25 cellular contexts compared by ENCODE assay signal in genomic region chr20:6000851-6001250, GRCh38. TPM values are rescaled to one million over a fixed set of nuclear protein-coding genes. Genes with fewer than 3 reads are reported as not detected.
DNase-seq lines count a peak whose midpoint lies in the region; ATAC-seq, FAIRE-seq and TF ChIP-seq lines count a peak whose summit lies in the region.
"Had no signal": no experiment of that assay in that cellular context is flagged by ENCODE, and none has a peak within 500 bp of the region (broad histone marks: within the 10 kb centered on the region; RNA-seq: fewer than 3 reads in every experiment).

No MANE protein-coding gene starts in this region.

- no peak for DNase-seq in activated naive CD8-positive, alpha-beta T cell treated with anti-CD3 and anti-CD28 coated beads for 36 hours
- DNase-seq in HTR-8/SVneo (ENCODE audit: insufficient read length, low spot score) (no peak), bronchial epithelial cell (ENCODE audit: low read depth) (no peak), NOMO-1 treated with DMSO at 0.1 percent for 48 hours (lab: John Stamatoyannopoulos, UW; ENCODE audit: unreplicated experiment) (no peak)
- DNase-seq: CD4-positive, alpha-beta memory T cell; COR-L47; DMS53; GDM1; GOT3; HCEC 1CT; KG1; MM.1S; NCI-H2029; NCI-H446; NCI-H524 treated with DMSO at 0.1 percent for 48 hours; NCI-H774; PC-9; SJCRH30 had no signal

- no peaks in the 10 kb centered on the region for H3K9me3 Mint-ChIP-seq in activated naive CD8-positive, alpha-beta T cell (ENCODE audit: low read depth)
- no peaks in the 10 kb centered on the region for H3K9me3 Mint-ChIP-seq in activated naive CD8-positive, alpha-beta T cell treated with anti-CD3 and anti-CD28 coated beads for 36 hours
- H3K9me3 Mint-ChIP-seq: CD4-positive, alpha-beta memory T cell had no signal

- H3K4me1 Mint-ChIP-seq in activated naive CD8-positive, alpha-beta T cell (ENCODE audit: low read depth) = peaks cover 25% of the 10 kb centered on the region
- peaks cover 24% of the 10 kb centered on the region for H3K4me1 Mint-ChIP-seq in activated naive CD8-positive, alpha-beta T cell treated with anti-CD3 and anti-CD28 coated beads for 36 hours

- H3K27ac Mint-ChIP-seq in activated naive CD8-positive, alpha-beta T cell = peak overlapping the region; percentile 61
- no peak overlapping the region for H3K27ac Mint-ChIP-seq in activated naive CD8-positive, alpha-beta T cell treated with anti-CD3 and anti-CD28 coated beads for 36 hours
- H3K27ac Mint-ChIP-seq: CD4-positive, alpha-beta memory T cell had no signal

- no peak for TF ChIP-seq CTCF in bronchial epithelial cell (IDR thresholded peaks at IDR 0.05; ENCODE audit: insufficient read depth, low read length, severe bottlenecking)

- FAIRE-seq in HTR-8/SVneo (lab: Jason Lieb, UNC) (peak; percentile 58), bronchial epithelial cell (lab: Jason Lieb, UNC) (peak; percentile 93)
- FAIRE-seq: GM12878 had no signal

- ATAC-seq in HG03571 (IDR thresholded peaks at IDR 0.05; ENCODE audit: unreplicated experiment) = no peak
- no peak for ATAC-seq in GM19023 (IDR thresholded peaks at IDR 0.05; ENCODE audit: unreplicated experiment)
- ATAC-seq: GM12878, Right ventricle myocardium inferior had no signal

- no peak overlapping the region for H3K4me3 ChIP-seq in bronchial epithelial cell (ENCODE audit: low read depth, low read length)
- H3K4me3 ChIP-seq: GM12878, PC-9, SJCRH30 had no signal

- no peaks in the 10 kb centered on the region for H3K27me3 Mint-ChIP-seq in activated naive CD8-positive, alpha-beta T cell
- no peaks in the 10 kb centered on the region for H3K27me3 Mint-ChIP-seq in activated naive CD8-positive, alpha-beta T cell treated with anti-CD3 and anti-CD28 coated beads for 36 hours
- H3K27me3 Mint-ChIP-seq: CD4-positive, alpha-beta memory T cell had no signal

- peak overlapping the region; percentile 12 for H3K4me3 Mint-ChIP-seq in activated naive CD8-positive, alpha-beta T cell
- no peak overlapping the region for H3K4me3 Mint-ChIP-seq in activated naive CD8-positive, alpha-beta T cell treated with anti-CD3 and anti-CD28 coated beads for 36 hours
- H3K4me3 Mint-ChIP-seq: CD4-positive, alpha-beta memory T cell had no signal

- no peaks in the 10 kb centered on the region for H3K36me3 ChIP-seq in bronchial epithelial cell (ENCODE audit: control insufficient read depth, insufficient read depth, low read length)

- no peaks in the 10 kb centered on the region for H3K27me3 ChIP-seq in bronchial epithelial cell (ENCODE audit: control insufficient read depth, insufficient read depth, low read length)
- H3K27me3 ChIP-seq: SJCRH30 had no signal

- H3K36me3 Mint-ChIP-seq in activated naive CD8-positive, alpha-beta T cell = no peaks in the 10 kb centered on the region
- peaks cover 13% of the 10 kb centered on the region for H3K36me3 Mint-ChIP-seq in activated naive CD8-positive, alpha-beta T cell treated with anti-CD3 and anti-CD28 coated beads for 36 hours

RNA-seq across cellular contexts. Expression of gene CRLS1, which starts 5.1 kb away (rescaled TPM):
- 10 to 100 TPM; 55.9 to 58.9 TPM for total RNA-seq in activated naive CD8-positive, alpha-beta T cell treated with anti-CD3 and anti-CD28 coated beads for 36 hours
- 21.9 and 38.4 TPM in 2 replicates for total RNA-seq in bronchial epithelial cell

RNA-seq across cellular contexts. Expression of gene MCM8, which starts 50.4 kb away (rescaled TPM):
- 10 to 100 TPM; 34.7 to 35.2 TPM for total RNA-seq in activated naive CD8-positive, alpha-beta T cell treated with anti-CD3 and anti-CD28 coated beads for 36 hours
- 2.1 and 2.2 TPM in 2 replicates for total RNA-seq in bronchial epithelial cell

RNA-seq across cellular contexts. Expression of gene TRMT6, which starts 50.5 kb away (rescaled TPM):
- total RNA-seq in activated naive CD8-positive, alpha-beta T cell treated with anti-CD3 and anti-CD28 coated beads for 36 hours = 10 to 100 TPM; 33.1 to 34.1 TPM
- total RNA-seq in bronchial epithelial cell = 15.8 and 18.4 TPM in 2 replicates

RNA-seq across cellular contexts. Expression of gene LRRN4, which starts 53.0 kb away (rescaled TPM):
- not detected for total RNA-seq in activated naive CD8-positive, alpha-beta T cell treated with anti-CD3 and anti-CD28 coated beads for 36 hours
- not detected in 2 replicates for total RNA-seq in bronchial epithelial cell
- total RNA-seq: CD4-positive, alpha-beta memory T cell; GM12878; HT1080; RPMI7951 had no signal

Comparison
In these comparisons a context has a peak if more than half of its experiments do, and no peak if none do; other contexts are left out.
1. RNA of gene MCM8, which starts 50.4 kb away (total RNA-seq): 34.7 to 35.2 TPM in activated naive CD8-positive, alpha-beta T cell treated with anti-CD3 and anti-CD28 coated beads for 36 hours; 2.1 to 2.2 TPM in bronchial epithelial cell; every median in the first group is over 10 times any median in the second.